ENCODE assay signal across 8 cellular contexts in the genomic region with DNA sequence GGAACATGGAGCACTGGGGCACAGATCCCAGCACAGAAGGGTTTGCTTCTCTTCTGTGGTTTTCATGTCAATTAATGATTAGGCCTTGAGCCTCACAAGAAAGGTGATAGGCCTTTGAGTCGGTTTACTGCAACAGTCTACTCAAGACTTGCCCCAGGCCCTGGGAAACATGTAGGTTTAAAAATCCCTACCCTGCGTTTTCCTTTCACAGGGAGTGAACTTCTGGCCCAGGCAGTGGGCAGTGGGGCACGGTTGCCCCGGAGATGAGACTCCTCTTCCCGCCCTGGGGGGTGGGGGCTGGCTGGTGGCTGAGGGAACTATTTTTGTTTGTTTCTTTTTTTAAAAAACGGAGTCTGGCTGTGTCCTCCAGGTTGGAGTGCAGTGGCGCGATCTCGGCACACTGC. TPM values are rescaled to one million over a fixed set of nuclear protein-coding genes. Genes with fewer than 3 reads are reported as not detected.
DNase-seq lines count a peak whose midpoint lies in the region; ATAC-seq and TF ChIP-seq lines count a peak whose summit lies in the region.

No MANE protein-coding gene starts in this region.

- H2AFZ ChIP-seq in ACC112 (ENCODE audit: low read length, unreplicated experiment): peak overlapping the region; percentile 21

- H3K36me3 Mint-ChIP-seq in HFFc6 (ENCODE audit: low read depth) (no peaks in the 10 kb centered on the region; the same call in 1 of the 2 replicates), MCF 10A (ENCODE audit: insufficient read depth, unreplicated experiment) (no peaks in the 10 kb centered on the region)

- no peaks in the 10 kb centered on the region for H3K27me3 ChIP-seq in ACC112 (ENCODE audit: insufficient read depth, low read length)

- no TSS peak for BruUV-seq in MCF 10A (replicated peaks; lab: Mats Ljungman, UMichigan)

- H3K9me3 Mint-ChIP-seq in HFFc6 (no peaks in the 10 kb centered on the region), MCF 10A (ENCODE audit: unreplicated experiment) (no peaks in the 10 kb centered on the region)

- intact Hi-C loops in MCF 10A (cut with micrococcal nuclease): no loop called here

- no peaks in the 10 kb centered on the region for H3K9me3 ChIP-seq in mesodermal cell (ENCODE audit: control insufficient read depth, low read length)

- H3K27me3 Mint-ChIP-seq in HFFc6 (ENCODE audit: insufficient read depth) (peaks cover 5% of the 10 kb centered on the region), MCF 10A (ENCODE audit: insufficient read depth, unreplicated experiment) (no peaks in the 10 kb centered on the region)

- peaks cover 3% of the 10 kb centered on the region for H3K79me2 ChIP-seq in ACC112 (ENCODE audit: control insufficient read depth, insufficient read depth, low read length, unreplicated experiment)

- no peak overlapping the region for H3K27ac ChIP-seq in ACC112 (ENCODE audit: low read depth, low read length)
- peak overlapping the region; percentile 76 for H3K27ac ChIP-seq in mesodermal cell (ENCODE audit: low read depth, low read length, severe bottlenecking)

- DNase-seq in HFFc6 (no peak), MCF 10A (ENCODE audit: unreplicated experiment) (no peak), Ammon's horn (ENCODE audit: low spot score) (no peak), NCI-H2081 treated with DMSO at 0.1 percent for 48 hours (lab: John Stamatoyannopoulos, UW) (no peak)

- H3K4me3 ChIP-seq in ACC112 (ENCODE audit: low read depth, low read length) (peak overlapping the region; percentile 85), mesodermal cell (ENCODE audit: extremely low read depth, insufficient read depth, low read length, poor library complexity, severe bottlenecking) (peak overlapping the region; percentile 84)

- H3K4me3 Mint-ChIP-seq in HFFc6 (peak overlapping the region; percentile 89), MCF 10A (ENCODE audit: unreplicated experiment) (peak overlapping the region; percentile 80)

- CTCF ChIA-PET in MCF 10A (lab: Yijun Ruan, JAX): interaction anchor here (0.8 to 1.0 kb wide), 2 partner anchors 56 to 59 kb away, joined by 3 to 4 read pairs; no protein-coding TSS in a partner anchor

- H3K36me3 ChIP-seq in ACC112 (ENCODE audit: insufficient read depth, low read length): no peaks in the 10 kb centered on the region
- peaks cover 8% of the 10 kb centered on the region for H3K36me3 ChIP-seq in mesodermal cell (ENCODE audit: control insufficient read depth, insufficient read depth, low read length)

- 5 to 32% methylated on average over 4 to 7 of the region's 9 CpGs for WGBS in mesodermal cell (ENCODE audit: insufficient coverage in 2 of 2), 2 experiments

- H3K4me1 Mint-ChIP-seq in HFFc6 (ENCODE audit: low read depth): peaks cover 38% of the 10 kb centered on the region
- H3K4me1 Mint-ChIP-seq in MCF 10A (ENCODE audit: insufficient read depth, unreplicated experiment): peaks cover 10% of the 10 kb centered on the region

- H3K27ac Mint-ChIP-seq in HFFc6 (peak overlapping the region; percentile 77), MCF 10A (ENCODE audit: low read depth, unreplicated experiment) (no peak overlapping the region)

- H3K4me1 ChIP-seq in ACC112 (ENCODE audit: control insufficient read depth, insufficient read depth, low read length, unreplicated experiment) (peaks cover 3% of the 10 kb centered on the region), mesodermal cell (ENCODE audit: control insufficient read depth, insufficient read depth, low read length, poor library complexity, severe bottlenecking) (peaks cover 18% of the 10 kb centered on the region)

- TF ChIP-seq CTCF in HFFc6 (IDR thresholded peaks at IDR 0.05) (no peak), MCF 10A (IDR thresholded peaks at IDR 0.05; ENCODE audit: unreplicated experiment) (no peak)

- ATAC-seq in esophagus mucosa (no peak), HG03442 (IDR thresholded peaks at IDR 0.05; ENCODE audit: unreplicated experiment) (no peak)

- POLR2A ChIA-PET in MCF 10A (lab: Yijun Ruan, JAX): interaction anchor here (0.6 to 0.9 kb wide), 5 partner anchors 16 to 272 kb away, joined by 3 to 4 read pairs (median 3); no protein-coding TSS in a partner anchor

RNA-seq across cellular contexts. Expression of gene SPATA13, which starts 0.6 kb away (rescaled TPM):
- total RNA-seq in HFFc6 (2021; fragmentation: NEBNext Ultra II Directional; extraction: Animal tissue kit (Norgen Biotek cat#: 25700)): 1 to 10 TPM; 7.0 to 9.2 (median 8.4) TPM
- total RNA-seq in MCF 10A (2022): 2.2 TPM in 2 replicates
- polyA plus RNA-seq in mesodermal cell (2013, experiment 1 of 2): 15.3 TPM
- polyA plus RNA-seq in mesodermal cell (2013, experiment 2 of 2): 14.3 TPM
- 2.2 TPM for total RNA-seq in esophagus mucosa
